Comparison of ENCODE assay signal across 23 cellular contexts in genomic region chr12:61554268-61555008, GRCh38.
"Had no signal": no experiment of that assay in that cellular context is flagged by ENCODE, and none has a peak within 500 bp of the region (broad histone marks: within the 10 kb centered on the region; RNA-seq: fewer than 3 reads in every experiment).

No MANE protein-coding gene starts in this region.

- H3K27ac Mint-ChIP-seq: activated CD4-positive, alpha-beta T cell treated with anti-CD3 and anti-CD28 coated beads, Interleukin-2, amount 10 ng/mL, durations not matched to agents 24 days and 14 days; activated naive CD4-positive, alpha-beta T cell treated with anti-CD3 and anti-CD28 coated beads, Interleukin-2, amount 10 ng/mL, durations not matched to agents 7 days and 5 days; activated naive CD8-positive, alpha-beta T cell treated with anti-CD3 and anti-CD28 coated beads for 36 hours; activated T-cell treated with anti-CD3 and anti-CD28 coated beads, Interleukin-2, amount 50 U/mL, for 72 hours; activated T-helper 2 cell treated with anti-CD3 and anti-CD28 coated beads, Interferon-gamma antibody, Interleukin-2, Interleukin-4, amounts not matched to agents 10 μg/mL and 5 μg/mL and 100 μg/mL, durations not matched to agents 14 hours and 24 hours and 36 hours; T-helper 1 cell treated with Interleukin-12 subunit alpha and Interleukin-12 subunit beta and Interleukin-4 antibody, amounts not matched to agents 30 μg/mL and 1 μg/mL, for 36 hours; WTC11 had no signal

- H3K4me1 ChIP-seq: Peyer's patch had no signal

- H3K4me3 Mint-ChIP-seq: activated CD4-positive, alpha-beta T cell treated with anti-CD3 and anti-CD28 coated beads, Interleukin-2, amount 10 ng/mL, durations not matched to agents 24 days and 14 days; activated naive CD4-positive, alpha-beta T cell treated with anti-CD3 and anti-CD28 coated beads, Interleukin-2, amount 10 ng/mL, durations not matched to agents 7 days and 5 days; activated naive CD8-positive, alpha-beta T cell treated with anti-CD3 and anti-CD28 coated beads for 36 hours; activated T-cell treated with anti-CD3 and anti-CD28 coated beads, Interleukin-2, amount 50 U/mL, for 72 hours; T-helper 1 cell treated with Interleukin-12 subunit alpha and Interleukin-12 subunit beta and Interleukin-4 antibody, amounts not matched to agents 30 μg/mL and 1 μg/mL, for 36 hours; WTC11 had no signal

- H3K27me3 Mint-ChIP-seq: activated CD4-positive, alpha-beta T cell treated with anti-CD3 and anti-CD28 coated beads, Interleukin-2, amount 10 ng/mL, durations not matched to agents 24 days and 14 days; activated naive CD4-positive, alpha-beta T cell treated with anti-CD3 and anti-CD28 coated beads, Interleukin-2, amount 10 ng/mL, durations not matched to agents 7 days and 5 days; activated naive CD8-positive, alpha-beta T cell treated with anti-CD3 and anti-CD28 coated beads for 36 hours had no signal

- H3K4me1 Mint-ChIP-seq: activated CD4-positive, alpha-beta T cell treated with anti-CD3 and anti-CD28 coated beads, Interleukin-2, amount 10 ng/mL, durations not matched to agents 24 days and 14 days; activated naive CD4-positive, alpha-beta T cell treated with anti-CD3 and anti-CD28 coated beads, Interleukin-2, amount 10 ng/mL, durations not matched to agents 7 days and 5 days; activated naive CD8-positive, alpha-beta T cell treated with anti-CD3 and anti-CD28 coated beads for 36 hours had no signal

- H3K27ac ChIP-seq: brain microvascular endothelial cell, Peyer's patch had no signal

- H3K9me3 Mint-ChIP-seq: activated CD4-positive, alpha-beta T cell treated with anti-CD3 and anti-CD28 coated beads, Interleukin-2, amount 10 ng/mL, durations not matched to agents 24 days and 14 days; activated naive CD4-positive, alpha-beta T cell treated with anti-CD3 and anti-CD28 coated beads, Interleukin-2, amount 10 ng/mL, durations not matched to agents 7 days and 5 days; activated naive CD8-positive, alpha-beta T cell treated with anti-CD3 and anti-CD28 coated beads for 36 hours; activated T-helper 2 cell treated with anti-CD3 and anti-CD28 coated beads, Interferon-gamma antibody, Interleukin-2, Interleukin-4, amounts not matched to agents 10 μg/mL and 5 μg/mL and 100 μg/mL, durations not matched to agents 14 hours and 24 hours and 36 hours had no signal

- ATAC-seq: activated T-cell treated with anti-CD3 and anti-CD28 coated beads, Interleukin-2, amount 50 U/mL, for 72 hours; WTC11 had no signal

- H3K27me3 ChIP-seq: brain microvascular endothelial cell, Peyer's patch had no signal

- DNase-seq: activated CD4-positive, alpha-beta T cell treated with anti-CD3 and anti-CD28 coated beads, Interleukin-2, amount 10 ng/mL, durations not matched to agents 24 days and 14 days; activated CD4-positive, alpha-beta T cell treated with anti-CD3 and anti-CD28 coated beads, Interleukin-2, amount 50 U/mL, for 48 hours; activated CD4-positive, CD25-positive, alpha-beta regulatory T cell treated with anti-CD3 and anti-CD28 coated beads, Interleukin-2, amount 50 U/mL, for 72 hours; activated gamma-delta T cell treated with Interleukin-2 at 50 U/mL for 16 hours; activated naive CD4-positive, alpha-beta T cell treated with anti-CD3 and anti-CD28 coated beads, Interleukin-2, amount 10 ng/mL, durations not matched to agents 7 days and 5 days; activated naive CD8-positive, alpha-beta T cell treated with anti-CD3 and anti-CD28 coated beads for 36 hours; activated T-cell treated with anti-CD3 and anti-CD28 coated beads for 4 hours; activated T-cell treated with anti-CD3 and anti-CD28 coated beads, Interleukin-2, amount 50 U/mL, for 72 hours; brain microvascular endothelial cell; MM.1S; NCI-H1105; NCI-H1436; NCI-H1694 treated with DMSO at 0.1 percent for 48 hours; NCI-H2081; NCI-H510A treated with DMSO at 0.1 percent for 48 hours; NCI-H69; NK-92 treated with Interleukin-12 subunit alpha and Interleukin-12 subunit beta, amount 100 ng/mL, for 24 hours; OCI-M1; Peyer's patch; SHP77 treated with DMSO at 0.1 percent for 48 hours had no signal

- H3K36me3 ChIP-seq: brain microvascular endothelial cell, Peyer's patch had no signal

- H3K4me3 ChIP-seq: Peyer's patch had no signal

- H3K36me3 Mint-ChIP-seq: activated naive CD4-positive, alpha-beta T cell treated with anti-CD3 and anti-CD28 coated beads, Interleukin-2, amount 10 ng/mL, durations not matched to agents 7 days and 5 days; activated naive CD8-positive, alpha-beta T cell treated with anti-CD3 and anti-CD28 coated beads for 36 hours had no signal
